ENCODE assay signal across 8 cellular contexts in the genomic region with DNA sequence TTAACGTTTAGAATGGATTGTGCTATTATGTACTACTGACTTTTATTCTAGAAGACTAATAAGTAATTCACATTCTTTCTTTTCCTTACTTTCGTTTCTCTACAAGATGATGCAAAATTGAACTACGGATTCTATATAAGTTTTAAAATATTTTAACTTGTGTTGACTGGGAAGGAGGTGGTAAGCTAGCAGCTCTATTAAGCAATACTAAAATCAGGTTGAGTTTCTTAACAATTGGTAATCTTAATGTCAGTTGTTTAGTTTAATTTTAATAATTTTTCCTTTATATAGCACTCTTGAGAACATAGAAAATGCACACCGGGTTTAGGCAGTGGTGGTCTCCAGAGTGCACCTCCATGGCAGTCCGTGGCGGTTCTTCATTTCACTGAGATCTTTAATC.
DNase-seq lines count a peak whose midpoint lies in the region; ATAC-seq and TF ChIP-seq lines count a peak whose summit lies in the region.

No MANE protein-coding gene starts in this region.

- no peaks in the 10 kb centered on the region for H3K27me3 ChIP-seq in WERI-Rb-1 (ENCODE audit: insufficient read depth, low read depth, severe bottlenecking)

- TF ChIP-seq CTCF in HEK293 (tag by site-specific recombination; IDR thresholded peaks at IDR 0.05) (no peak), WERI-Rb-1 (IDR thresholded peaks at IDR 0.05; ENCODE audit: low read depth, low read length) (no peak), foreskin fibroblast (IDR thresholded peaks at IDR 0.05; ENCODE audit: low read depth, low read length) (no peak)

- H3K36me3 ChIP-seq in HEK293 (ENCODE audit: control insufficient read depth in 2 of 2, insufficient read depth in 1 of 2, low read length in 2 of 2): no peaks in the 10 kb centered on the region
- H3K36me3 ChIP-seq in WERI-Rb-1: no peaks in the 10 kb centered on the region

- CTCF ChIA-PET in HEK293 (lab: Yijun Ruan, JAX): interaction anchor here (1.2 to 1.3 kb wide), 2 partner anchors 43 to 76 kb away, joined by 4 read pairs; no protein-coding TSS in a partner anchor

- DNase-seq in WERI-Rb-1: no peak
- no peak for DNase-seq in foreskin fibroblast
- DNase-seq in amniotic stem cell (lab: John Stamatoyannopoulos, UW): no peak
- DNase-seq in DMS114 treated with DMSO at 0.1 percent for 48 hours (lab: John Stamatoyannopoulos, UW; ENCODE audit: unreplicated experiment): no peak
- no peak for DNase-seq in posterior cingulate gyrus

- H3K9me3 ChIP-seq in HEK293 (ENCODE audit: control insufficient read depth, insufficient read depth, low read depth, low read length): no peaks in the 10 kb centered on the region
- no peaks in the 10 kb centered on the region for H3K9me3 ChIP-seq in WERI-Rb-1 (ENCODE audit: severe bottlenecking)

- H3K4me1 ChIP-seq in HEK293 (ENCODE audit: control insufficient read depth, insufficient read depth, low read length): peaks cover 2% of the 10 kb centered on the region

- POLR2A ChIA-PET in HEK293 (lab: Yijun Ruan, JAX): no interaction called here

- ATAC-seq in HG03432 (IDR thresholded peaks at IDR 0.05; ENCODE audit: unreplicated experiment): no peak

- H3K27ac ChIP-seq in HEK293 (ENCODE audit: extremely low read depth, low read depth, low read length): no peak overlapping the region
- H3K27ac ChIP-seq in WERI-Rb-1: no peak overlapping the region
- H3K27ac ChIP-seq in skin epidermis: peak overlapping the region in 14 of 21 experiments; percentile 8 to 98 (median 93)

- intact Hi-C loops in posterior cingulate gyrus (cut with DNase I): no loop called here

- H3K4me3 ChIP-seq in HEK293 (ENCODE audit: low read depth, low read length) (peak overlapping the region; percentile 94), WERI-Rb-1 (ENCODE audit: low read depth, low read length) (peak overlapping the region; percentile 95), foreskin fibroblast (ENCODE audit: low read depth in 1 of 2, low read length in 2 of 2) (peak overlapping the region; percentile 82 to 91), skin epidermis (peak overlapping the region; percentile 57 to 79 (median 71))

TF ChIP-seq in HEK293, 187 proteins besides CTCF, POLR2A, EP300 and RAD21:
- TF ChIP-seq ZNF791 (tag by site-specific recombination; IDR thresholded peaks at IDR 0.05) (no peak), ZNF785 (tag by site-specific recombination; IDR thresholded peaks at IDR 0.05) (no peak), MYNN (tag by site-specific recombination; IDR thresholded peaks at IDR 0.05; ENCODE audit: borderline replicate concordance) (0 out of 2 replicates have a peak, but pooled peaks have one; percentile 51), ZNF335 (tag by site-specific recombination; conservative IDR thresholded peaks at IDR 0.05) (no peak)
- TF ChIP-seq, protein P1, sequence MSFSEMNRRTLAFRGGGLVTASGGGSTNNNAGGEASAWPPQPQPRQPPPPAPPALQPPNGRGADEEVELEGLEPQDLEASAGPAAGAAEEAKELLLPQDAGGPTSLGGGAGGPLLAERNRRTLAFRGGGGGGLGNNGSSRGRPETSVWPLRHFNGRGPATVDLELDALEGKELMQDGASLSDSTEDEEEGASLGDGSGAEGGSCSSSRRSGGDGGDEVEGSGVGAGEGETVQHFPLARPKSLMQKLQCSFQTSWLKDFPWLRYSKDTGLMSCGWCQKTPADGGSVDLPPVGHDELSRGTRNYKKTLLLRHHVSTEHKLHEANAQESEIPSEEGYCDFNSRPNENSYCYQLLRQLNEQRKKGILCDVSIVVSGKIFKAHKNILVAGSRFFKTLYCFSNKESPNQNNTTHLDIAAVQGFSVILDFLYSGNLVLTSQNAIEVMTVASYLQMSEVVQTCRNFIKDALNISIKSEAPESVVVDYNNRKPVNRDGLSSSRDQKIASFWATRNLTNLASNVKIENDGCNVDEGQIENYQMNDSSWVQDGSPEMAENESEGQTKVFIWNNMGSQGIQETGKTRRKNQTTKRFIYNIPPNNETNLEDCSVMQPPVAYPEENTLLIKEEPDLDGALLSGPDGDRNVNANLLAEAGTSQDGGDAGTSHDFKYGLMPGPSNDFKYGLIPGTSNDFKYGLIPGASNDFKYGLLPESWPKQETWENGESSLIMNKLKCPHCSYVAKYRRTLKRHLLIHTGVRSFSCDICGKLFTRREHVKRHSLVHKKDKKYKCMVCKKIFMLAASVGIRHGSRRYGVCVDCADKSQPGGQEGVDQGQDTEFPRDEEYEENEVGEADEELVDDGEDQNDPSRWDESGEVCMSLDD (tag by site-specific recombination; IDR thresholded peaks at IDR 0.05): no peak
TF ChIP-seq in HEK293: peak in this region for 1.

Comparison
In these comparisons a context has a peak if more than half of its experiments do, and no peak if none do; other contexts are left out.
1. H3K27ac ChIP-seq: peak in skin epidermis (14 of 21); none in HEK293 (single experiment) and WERI-Rb-1 (single experiment).
2. Peak in every context shown above with its lines, with median percentiles within 50 percentile points of each other: H3K4me3 ChIP-seq.